21 cellular contexts compared by ENCODE assay signal in genomic region chr1:172561252-172561651, GRCh38.
"Had no signal": no experiment of that assay in that cellular context is flagged by ENCODE, and none has a peak within 500 bp of the region (broad histone marks: within the 10 kb centered on the region; RNA-seq: fewer than 3 reads in every experiment).

No MANE protein-coding gene starts in this region.

- ATAC-seq: activated CD8-positive, alpha-beta T cell treated with anti-CD3 and anti-CD28 coated beads, Interleukin-2, amount 10 ng/mL, durations not matched to agents 7 days and 5 days; activated T-cell treated with anti-CD3 and anti-CD28 coated beads, Interleukin-2, amount 50 U/mL, for 72 hours; foreskin keratinocyte; left ventricle myocardium superior; natural killer cell; stimulated activated memory B cell treated with anti-CD40 and anti-IgM and Interleukin-4, amounts not matched to agents 10 μg/mL and 1 μg/mL and 100 μg/mL, for 72 hours; WTC11 had no signal

- FAIRE-seq: TTC549 had no signal

- DNase-seq: activated CD4-positive, alpha-beta T cell treated with anti-CD3 and anti-CD28 coated beads for 48 hours; activated CD8-positive, alpha-beta memory T cell treated with anti-CD3 and anti-CD28 coated beads, Interleukin-2, amount 50 U/mL, for 4 hours; activated CD8-positive, alpha-beta T cell treated with anti-CD3 and anti-CD28 coated beads, Interleukin-2, amount 10 ng/mL, durations not matched to agents 7 days and 5 days; activated gamma-delta T cell treated with Interleukin-2 at 50 U/mL for 16 hours; activated naive CD8-positive, alpha-beta T cell treated with anti-CD3 and anti-CD28 coated beads for 36 hours; activated T-cell treated with anti-CD3 and anti-CD28 coated beads, Interleukin-2, amount 50 U/mL, for 72 hours; cortex of kidney; effector memory CD4-positive, alpha-beta T cell; glutamatergic neuron; kidney glomerular epithelial cell; left ventricle myocardium superior; mesenchymal stem cell; natural killer cell; posterior cingulate gyrus; retina; stimulated activated CD4-positive, alpha-beta T cell treated with anti-CD3 and anti-CD28 coated beads, Interleukin-2, amount 100 ng/mL, for 48 hours; uterus had no signal
